Comparison of ENCODE assay signal across 2 cellular contexts in the genomic region with DNA sequence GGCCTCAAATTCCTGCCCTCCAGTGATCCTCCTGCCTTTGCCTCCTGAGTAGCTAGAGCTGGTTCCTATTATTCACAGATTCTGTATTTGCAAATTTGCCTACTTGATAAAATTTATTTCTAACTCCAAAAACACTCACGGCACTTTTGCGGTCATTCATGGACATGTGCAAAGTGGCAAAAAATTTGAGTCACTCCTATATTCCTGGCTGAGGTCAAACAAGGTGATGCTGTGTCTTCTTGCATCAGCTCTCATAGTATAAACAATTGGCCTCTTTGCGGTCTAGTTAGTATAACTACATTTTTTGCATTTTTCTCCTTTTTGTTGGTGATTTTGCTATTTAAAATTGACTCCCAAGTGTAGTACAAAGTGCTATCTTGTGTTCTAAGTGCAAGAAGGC.
TF ChIP-seq lines count a peak whose summit lies in the region.

No MANE protein-coding gene starts in this region.

TF ChIP-seq in SK-N-SH, 30 proteins besides CTCF, POLR2A, EP300 and RAD21:
- TF ChIP-seq, protein P1, sequence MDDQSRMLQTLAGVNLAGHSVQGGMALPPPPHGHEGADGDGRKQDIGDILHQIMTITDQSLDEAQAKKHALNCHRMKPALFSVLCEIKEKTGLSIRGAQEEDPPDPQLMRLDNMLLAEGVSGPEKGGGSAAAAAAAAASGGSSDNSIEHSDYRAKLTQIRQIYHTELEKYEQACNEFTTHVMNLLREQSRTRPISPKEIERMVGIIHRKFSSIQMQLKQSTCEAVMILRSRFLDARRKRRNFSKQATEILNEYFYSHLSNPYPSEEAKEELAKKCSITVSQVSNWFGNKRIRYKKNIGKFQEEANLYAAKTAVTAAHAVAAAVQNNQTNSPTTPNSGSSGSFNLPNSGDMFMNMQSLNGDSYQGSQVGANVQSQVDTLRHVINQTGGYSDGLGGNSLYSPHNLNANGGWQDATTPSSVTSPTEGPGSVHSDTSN (IDR thresholded peaks at IDR 0.05) = no peak
- no peak for TF ChIP-seq RCOR1 (IDR thresholded peaks at IDR 0.05; ENCODE audit: low read length)
- no peak for TF ChIP-seq EZH2phosphoT487 (IDR thresholded peaks at IDR 0.05; ENCODE audit: borderline replicate concordance, low read depth)
- TF ChIP-seq SMC3 (IDR thresholded peaks at IDR 0.05; ENCODE audit: low read depth, low read length) = no peak
- TF ChIP-seq MEF2A (IDR thresholded peaks at IDR 0.05; ENCODE audit: borderline replicate concordance, low read depth) = no peak
- no peak for TF ChIP-seq RXRA (IDR thresholded peaks at IDR 0.05; ENCODE audit: borderline replicate concordance, low read depth)
- no peak for TF ChIP-seq TEAD4 (IDR thresholded peaks at IDR 0.05; ENCODE audit: borderline replicate concordance, insufficient read depth)
- TF ChIP-seq FOXJ3 (CRISPR knock-in tag; IDR thresholded peaks at IDR 0.05) = no peak
- TF ChIP-seq, protein P2, sequence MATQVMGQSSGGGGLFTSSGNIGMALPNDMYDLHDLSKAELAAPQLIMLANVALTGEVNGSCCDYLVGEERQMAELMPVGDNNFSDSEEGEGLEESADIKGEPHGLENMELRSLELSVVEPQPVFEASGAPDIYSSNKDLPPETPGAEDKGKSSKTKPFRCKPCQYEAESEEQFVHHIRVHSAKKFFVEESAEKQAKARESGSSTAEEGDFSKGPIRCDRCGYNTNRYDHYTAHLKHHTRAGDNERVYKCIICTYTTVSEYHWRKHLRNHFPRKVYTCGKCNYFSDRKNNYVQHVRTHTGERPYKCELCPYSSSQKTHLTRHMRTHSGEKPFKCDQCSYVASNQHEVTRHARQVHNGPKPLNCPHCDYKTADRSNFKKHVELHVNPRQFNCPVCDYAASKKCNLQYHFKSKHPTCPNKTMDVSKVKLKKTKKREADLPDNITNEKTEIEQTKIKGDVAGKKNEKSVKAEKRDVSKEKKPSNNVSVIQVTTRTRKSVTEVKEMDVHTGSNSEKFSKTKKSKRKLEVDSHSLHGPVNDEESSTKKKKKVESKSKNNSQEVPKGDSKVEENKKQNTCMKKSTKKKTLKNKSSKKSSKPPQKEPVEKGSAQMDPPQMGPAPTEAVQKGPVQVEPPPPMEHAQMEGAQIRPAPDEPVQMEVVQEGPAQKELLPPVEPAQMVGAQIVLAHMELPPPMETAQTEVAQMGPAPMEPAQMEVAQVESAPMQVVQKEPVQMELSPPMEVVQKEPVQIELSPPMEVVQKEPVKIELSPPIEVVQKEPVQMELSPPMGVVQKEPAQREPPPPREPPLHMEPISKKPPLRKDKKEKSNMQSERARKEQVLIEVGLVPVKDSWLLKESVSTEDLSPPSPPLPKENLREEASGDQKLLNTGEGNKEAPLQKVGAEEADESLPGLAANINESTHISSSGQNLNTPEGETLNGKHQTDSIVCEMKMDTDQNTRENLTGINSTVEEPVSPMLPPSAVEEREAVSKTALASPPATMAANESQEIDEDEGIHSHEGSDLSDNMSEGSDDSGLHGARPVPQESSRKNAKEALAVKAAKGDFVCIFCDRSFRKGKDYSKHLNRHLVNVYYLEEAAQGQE (IDR thresholded peaks at IDR 0.05; ENCODE audit: low read depth, low read length) = no peak

TF ChIP-seq in GM12891, 5 proteins besides CTCF, POLR2A, EP300 and RAD21:
- TF ChIP-seq POLR2AphosphoS5 (IDR thresholded peaks at IDR 0.05; ENCODE audit: low read depth, low read length) (no peak), TAF1 (IDR thresholded peaks at IDR 0.05; ENCODE audit: low read depth, low read length) (no peak), SPI1 (IDR thresholded peaks at IDR 0.05; ENCODE audit: low read depth, low read length) (no peak), PAX5 (IDR thresholded peaks at IDR 0.05; ENCODE audit: insufficient read depth, low read length, severe bottlenecking) (no peak), POU2F2 (IDR thresholded peaks at IDR 0.05; ENCODE audit: low read depth, low read length) (no peak)
TF ChIP-seq in GM12891: peak in this region for 0.
